18 cellular contexts compared by ENCODE assay signal in genomic region chr4:184371390-184371787, GRCh38.
"Had no signal": no experiment of that assay in that cellular context is flagged by ENCODE, and none has a peak within 500 bp of the region (broad histone marks: within the 10 kb centered on the region; RNA-seq: fewer than 3 reads in every experiment).

No MANE protein-coding gene starts in this region.

- H3K27ac Mint-ChIP-seq: activated CD8-positive, alpha-beta T cell treated with anti-CD3 and anti-CD28 coated beads for 36 hours; WTC11 had no signal

- FAIRE-seq: urothelium cell line had no signal

- H3K36me3 ChIP-seq: cardiac muscle cell, left lung, sigmoid colon, thyroid gland had no signal

- H3K4me3 Mint-ChIP-seq: activated CD8-positive, alpha-beta T cell treated with anti-CD3 and anti-CD28 coated beads for 36 hours; activated T-cell treated with anti-CD3 and anti-CD28 coated beads, Interleukin-2, amount 50 U/mL, for 4 hours; naive thymus-derived CD8-positive, alpha-beta T cell; WTC11 had no signal

- H3K27me3 Mint-ChIP-seq: activated CD8-positive, alpha-beta T cell treated with anti-CD3 and anti-CD28 coated beads for 36 hours; naive thymus-derived CD8-positive, alpha-beta T cell had no signal

- ATAC-seq: activated CD8-positive, alpha-beta T cell treated with anti-CD3 and anti-CD28 coated beads for 36 hours; activated T-cell treated with anti-CD3 and anti-CD28 coated beads, Interleukin-2, amount 50 U/mL, for 4 hours; left lung; naive thymus-derived CD8-positive, alpha-beta T cell; WTC11 had no signal

- DNase-seq: activated CD4-positive, alpha-beta T cell treated with anti-CD3 and anti-CD28 coated beads for 4 hours; activated CD8-positive, alpha-beta T cell treated with anti-CD3 and anti-CD28 coated beads for 36 hours; activated effector memory CD4-positive, alpha-beta T cell treated with Interleukin-2 at 50 U/mL for 16 hours; activated naive CD4-positive, alpha-beta T cell treated with anti-CD3 and anti-CD28 coated beads, Interleukin-2, amount 50 U/mL, for 16 hours; activated T-cell treated with anti-CD3 and anti-CD28 coated beads, Interleukin-2, amount 50 U/mL, for 4 hours; dorsolateral prefrontal cortex; islet precursor cell; left lung; naive thymus-derived CD8-positive, alpha-beta T cell; occipital lobe; sigmoid colon; stimulated activated CD4-positive, alpha-beta T cell treated with anti-CD3 and anti-CD28 coated beads, Interleukin-12 subunit alpha, Interleukin-12 subunit beta, amount 100 ng/mL, for 4 hours; stimulated activated CD4-positive, alpha-beta T cell treated with anti-CD3 and anti-CD28 coated beads, Interleukin-2, amount 100 ng/mL, for 24 hours; T-helper 2 cell; thyroid gland had no signal

- H3K9me3 Mint-ChIP-seq: activated CD8-positive, alpha-beta T cell treated with anti-CD3 and anti-CD28 coated beads for 36 hours; activated T-cell treated with anti-CD3 and anti-CD28 coated beads, Interleukin-2, amount 50 U/mL, for 4 hours; naive thymus-derived CD8-positive, alpha-beta T cell had no signal

- H3K9me3 ChIP-seq: left lung, sigmoid colon, thyroid gland had no signal

- H3K27me3 ChIP-seq: cardiac muscle cell, dorsolateral prefrontal cortex, left lung, sigmoid colon, thyroid gland had no signal

- H3K27ac ChIP-seq: cardiac muscle cell, dorsolateral prefrontal cortex, sigmoid colon, thyroid gland had no signal

- H3K4me1 ChIP-seq: thyroid gland had no signal

- H3K4me3 ChIP-seq: cardiac muscle cell, dorsolateral prefrontal cortex, left lung, sigmoid colon, thyroid gland had no signal
